26 cellular contexts compared by ENCODE assay signal in genomic region chr1:195954848-195955247, GRCh38.
"Had no signal": no experiment of that assay in that cellular context is flagged by ENCODE, and none has a peak within 500 bp of the region (broad histone marks: within the 10 kb centered on the region; RNA-seq: fewer than 3 reads in every experiment).

No MANE protein-coding gene starts in this region.

- H3K4me3 ChIP-seq: ascending aorta, body of pancreas had no signal

- H3K27me3 ChIP-seq: ascending aorta, body of pancreas had no signal

- H3K9me3 ChIP-seq: ascending aorta, body of pancreas had no signal

- ATAC-seq: activated CD8-positive, alpha-beta memory T cell treated with anti-CD3 and anti-CD28 coated beads, Interleukin-2, amount 10 ng/mL, durations not matched to agents 7 days and 5 days; activated naive CD4-positive, alpha-beta T cell treated with anti-CD3 and anti-CD28 coated beads, Interleukin-2, amount 50 U/mL, for 72 hours; activated naive CD8-positive, alpha-beta T cell treated with anti-CD3 and anti-CD28 coated beads, Interleukin-2, amount 50 U/mL, for 24 hours; body of pancreas; T-cell had no signal

- DNase-seq: activated B cell treated with CpG ODN at 0.5 μM for 24 hours; activated CD4-positive, alpha-beta T cell treated with anti-CD3 and anti-CD28 coated beads for 1 hour; activated CD4-positive, alpha-beta T cell treated with anti-CD3 and anti-CD28 coated beads, Interleukin-2, amount 10 ng/mL, durations not matched to agents 24 days and 14 days; activated CD4-positive, alpha-beta T cell treated with anti-CD3 and anti-CD28 coated beads, Interleukin-2, amount 50 U/mL, for 48 hours; activated CD8-positive, alpha-beta memory T cell treated with anti-CD3 and anti-CD28 coated beads, Interleukin-2, amount 10 ng/mL, durations not matched to agents 7 days and 5 days; activated effector memory CD4-positive, alpha-beta T cell treated with anti-CD3 and anti-CD28 coated beads, Interleukin-2, amount 50 U/mL, for 16 hours; activated naive CD4-positive, alpha-beta T cell treated with Interleukin-2 at 50 U/mL for 16 hours; activated naive CD8-positive, alpha-beta T cell treated with anti-CD3 and anti-CD28 coated beads, Interleukin-2, amount 50 U/mL, for 24 hours; activated T-cell treated with anti-CD3 and anti-CD28 coated beads, Interleukin-2, amount 50 U/mL, for 24 hours; amniotic stem cell; body of pancreas; IMR-90; KG1; NCI-H1092; NCI-H1417; NCI-H1930; NCI-H2171 treated with DMSO at 0.1 percent for 48 hours; NCI-H345; NCI-H510A; NCI-H526 treated with DMSO at 0.1 percent for 48 hours; NCI-H82; T-cell; T-helper 2 cell; T1000 had no signal

- H3K4me1 ChIP-seq: ascending aorta, body of pancreas had no signal

- H3K36me3 ChIP-seq: ascending aorta had no signal

- H3K27ac ChIP-seq: ascending aorta, body of pancreas had no signal
